ENCODE assay signal across 26 cellular contexts in genomic region chr10:119520283-119520682, GRCh38. TPM values are rescaled to one million over a fixed set of nuclear protein-coding genes. Genes with fewer than 3 reads are reported as not detected.
A peak's percentile ranks its signal among the peaks of the same experiment; 100 is the strongest.
DNase-seq lines count a peak whose midpoint lies in the region; ATAC-seq, FAIRE-seq and TF ChIP-seq lines count a peak whose summit lies in the region.
"Had no signal": no experiment of that assay in that cellular context is flagged by ENCODE, and none has a peak within 500 bp of the region (broad histone marks: within the 10 kb centered on the region; RNA-seq: fewer than 3 reads in every experiment).

No MANE protein-coding gene starts in this region.

- DNase-seq in CD8-positive, alpha-beta memory T cell: no peak
- DNase-seq in activated CD8-positive, alpha-beta T cell treated with anti-CD3 and anti-CD28 coated beads, Interleukin-2, amount 10 ng/mL, durations not matched to agents 7 days and 5 days: no peak
- DNase-seq in mesenchymal stem cell: no peak
- no peak for DNase-seq in activated T-helper 2 cell treated with anti-CD3 and anti-CD28 coated beads, Interferon-gamma antibody, Interleukin-2, Interleukin-4, amounts not matched to agents 10 μg/mL and 5 μg/mL and 100 μg/mL, durations not matched to agents 14 hours and 24 hours and 36 hours (ENCODE audit: low spot score)
- DNase-seq in H54 (ENCODE audit: insufficient read length, low spot score): no peak
- DNase-seq: activated CD4-positive, alpha-beta T cell treated with anti-CD3 and anti-CD28 coated beads for 4 hours; amygdala; left lung; MG63; NCI-H1417; NCI-H2081; NCI-H345; NCI-H774; ovary; SK-N-SH; stimulated activated CD4-positive, alpha-beta T cell treated with anti-CD3 and anti-CD28 coated beads, Interleukin-2, amount 100 ng/mL, for 48 hours; stimulated activated naive CD4-positive, alpha-beta T cell; tibial artery had no signal

- H2BK5ac ChIP-seq in mesenchymal stem cell (ENCODE audit: low read depth, low read length, poor library complexity, severe bottlenecking): no peak overlapping the region

- peaks cover 39 to 55% (median 55%) of the 10 kb centered on the region in 3 donors for H3K4me1 Mint-ChIP-seq in CD8-positive, alpha-beta memory T cell
- H3K4me1 Mint-ChIP-seq in activated CD8-positive, alpha-beta T cell treated with anti-CD3 and anti-CD28 coated beads, Interleukin-2, amount 10 ng/mL, durations not matched to agents 7 days and 5 days (ENCODE audit: low read depth): peaks cover 77% of the 10 kb centered on the region
- peaks cover 38% of the 10 kb centered on the region for H3K4me1 Mint-ChIP-seq in activated T-helper 2 cell treated with anti-CD3 and anti-CD28 coated beads, Interferon-gamma antibody, Interleukin-2, Interleukin-4, amounts not matched to agents 10 μg/mL and 5 μg/mL and 100 μg/mL, durations not matched to agents 14 hours and 24 hours and 36 hours (ENCODE audit: low read depth)

- H2BK120ac ChIP-seq in mesenchymal stem cell (ENCODE audit: low read depth, low read length): no peak overlapping the region

- CTCF ChIA-PET in CD8-positive, alpha-beta memory T cell (lab: Charles Lee): interaction anchor here (4.7 kb wide), 1 partner anchor 22 kb away, joined by 42 read pairs; the partner anchor contains the start of gene RGS10
- CTCF ChIA-PET in activated CD8-positive, alpha-beta T cell treated with anti-CD3 and anti-CD28 coated beads, Interleukin-2, amount 10 ng/mL, durations not matched to agents 7 days and 5 days (lab: Charles Lee): no interaction called here

- H3K79me1 ChIP-seq in mesenchymal stem cell (replicated peaks; ENCODE audit: low read length, poor library complexity, severe bottlenecking): peaks cover 5% of the 10 kb centered on the region

- H3K27me3 ChIP-seq in BLaER1: no peaks in the 10 kb centered on the region
- no peaks in the 10 kb centered on the region for H3K27me3 ChIP-seq in CD8-positive, alpha-beta memory T cell (ENCODE audit: insufficient read depth, low read length, poor library complexity, severe bottlenecking)
- no peaks in the 10 kb centered on the region for H3K27me3 ChIP-seq in mesenchymal stem cell (ENCODE audit: control insufficient read depth in 1 of 2, insufficient read depth in 1 of 2, low read length in 2 of 2)
- H3K27me3 ChIP-seq: BLaER1 treated with 17β-estradiol and CSF1 and Interleukin-3, amounts not matched to agents 10 nM and 100 nM; left lung; MG63; ovary; tibial artery had no signal

- H3K4ac ChIP-seq in mesenchymal stem cell (ENCODE audit: low read depth in 1 of 2, low read length in 2 of 2): no peak overlapping the region

- no peak overlapping the region for H3K9ac ChIP-seq in BLaER1
- H3K9ac ChIP-seq in mesenchymal stem cell (ENCODE audit: low read length): no peak overlapping the region
- H3K9ac ChIP-seq: SK-N-SH had no signal

- H3K27me3 Mint-ChIP-seq in CD8-positive, alpha-beta memory T cell: no peaks in the 10 kb centered on the region
- H3K27me3 Mint-ChIP-seq in activated CD8-positive, alpha-beta T cell treated with anti-CD3 and anti-CD28 coated beads, Interleukin-2, amount 10 ng/mL, durations not matched to agents 7 days and 5 days (ENCODE audit: low read depth): no peaks in the 10 kb centered on the region
- H3K27me3 Mint-ChIP-seq in activated T-helper 2 cell treated with anti-CD3 and anti-CD28 coated beads, Interferon-gamma antibody, Interleukin-2, Interleukin-4, amounts not matched to agents 10 μg/mL and 5 μg/mL and 100 μg/mL, durations not matched to agents 14 hours and 24 hours and 36 hours (ENCODE audit: low read depth): no peaks in the 10 kb centered on the region
- H3K27me3 Mint-ChIP-seq: natural killer cell treated with Interleukin-12 subunit alpha and Interleukin-12 subunit beta and Interleukin-15 and Interleukin-18, amount 100 ng/mL, for 72 hours had no signal

- no peak for ATAC-seq in activated CD8-positive, alpha-beta T cell treated with anti-CD3 and anti-CD28 coated beads, Interleukin-2, amount 10 ng/mL, durations not matched to agents 7 days and 5 days
- ATAC-seq in HG02885 (IDR thresholded peaks at IDR 0.05; ENCODE audit: poor library complexity, unreplicated experiment): no peak
- no peak for ATAC-seq in HG03159 (IDR thresholded peaks at IDR 0.05; ENCODE audit: unreplicated experiment)
- ATAC-seq: left lung; natural killer cell treated with Interleukin-12 subunit alpha and Interleukin-12 subunit beta and Interleukin-15 and Interleukin-18, amount 100 ng/mL, for 72 hours had no signal

- H3K4me1 ChIP-seq in BLaER1 (peaks cover 50% of the 10 kb centered on the region), mesenchymal stem cell (ENCODE audit: control insufficient read depth, insufficient read depth, low read depth, low read length) (peaks cover 31% of the 10 kb centered on the region)
- peaks cover 53% of the 10 kb centered on the region for H3K4me1 ChIP-seq in CD8-positive, alpha-beta memory T cell (ENCODE audit: insufficient read depth, low read length)
- H3K4me1 ChIP-seq: tibial artery had no signal

- H3K9me3 ChIP-seq in BLaER1 (no peaks in the 10 kb centered on the region), mesenchymal stem cell (ENCODE audit: control insufficient read depth, low read length) (no peaks in the 10 kb centered on the region)
- no peaks in the 10 kb centered on the region for H3K9me3 ChIP-seq in CD8-positive, alpha-beta memory T cell (ENCODE audit: low read length)
- H3K9me3 ChIP-seq: BLaER1 treated with 17β-estradiol and CSF1 and Interleukin-3, amounts not matched to agents 10 nM and 100 nM; left lung; MG63; ovary; SK-N-SH; tibial artery had no signal

- H3K4me2 ChIP-seq in BLaER1: no peak overlapping the region
- H3K4me2 ChIP-seq in mesenchymal stem cell (ENCODE audit: low read length, poor library complexity, severe bottlenecking): no peak overlapping the region
- H3K4me2 ChIP-seq: SK-N-SH had no signal

- no peak for FAIRE-seq in H54 (lab: Jason Lieb, UNC)
- FAIRE-seq: bronchial epithelial cell, endometrium had no signal

- no peak overlapping the region for H3K14ac ChIP-seq in mesenchymal stem cell (ENCODE audit: low read length in 2 of 2)

- POLR2A ChIA-PET in CD8-positive, alpha-beta memory T cell (lab: Charles Lee): no interaction called here
- POLR2A ChIA-PET in activated CD8-positive, alpha-beta T cell treated with anti-CD3 and anti-CD28 coated beads, Interleukin-2, amount 10 ng/mL, durations not matched to agents 7 days and 5 days (lab: Charles Lee): no interaction called here

- no peak overlapping the region for H3K18ac ChIP-seq in mesenchymal stem cell (ENCODE audit: low read depth in 1 of 2, low read length in 2 of 2)

- H3K9me3 Mint-ChIP-seq in CD8-positive, alpha-beta memory T cell: no peaks in the 10 kb centered on the region
- no peaks in the 10 kb centered on the region for H3K9me3 Mint-ChIP-seq in activated CD8-positive, alpha-beta T cell treated with anti-CD3 and anti-CD28 coated beads, Interleukin-2, amount 10 ng/mL, durations not matched to agents 7 days and 5 days (ENCODE audit: insufficient read depth)
- H3K9me3 Mint-ChIP-seq in activated T-helper 2 cell treated with anti-CD3 and anti-CD28 coated beads, Interferon-gamma antibody, Interleukin-2, Interleukin-4, amounts not matched to agents 10 μg/mL and 5 μg/mL and 100 μg/mL, durations not matched to agents 14 hours and 24 hours and 36 hours: no peaks in the 10 kb centered on the region
- H3K9me3 Mint-ChIP-seq: natural killer cell treated with Interleukin-12 subunit alpha and Interleukin-12 subunit beta and Interleukin-15 and Interleukin-18, amount 100 ng/mL, for 72 hours had no signal

- whole genome bisulfite sequencing in mesenchymal stem cell: 99% methylated on average over 11 of the region's 16 CpGs

- intact Hi-C loops in activated T-helper 2 cell treated with anti-CD3 and anti-CD28 coated beads, Interferon-gamma antibody, Interleukin-2, Interleukin-4, amounts not matched to agents 10 μg/mL and 5 μg/mL and 100 μg/mL, durations not matched to agents 14 hours and 24 hours and 36 hours (cut with micrococcal nuclease): no loop called here

- no peak for TF ChIP-seq POLR2A in H54 (IDR thresholded peaks at IDR 0.05; ENCODE audit: low read depth, low read length)

- peak overlapping the region; percentile 53 for H2AK5ac ChIP-seq in mesenchymal stem cell (ENCODE audit: low read length, severe bottlenecking)

- no peak overlapping the region for H4K91ac ChIP-seq in mesenchymal stem cell (ENCODE audit: low read length)

- H2BK12ac ChIP-seq in mesenchymal stem cell (ENCODE audit: low read length in 2 of 2): no peak overlapping the region

- no peak overlapping the region for H2AFZ ChIP-seq in mesenchymal stem cell (ENCODE audit: low read depth, low read length)

- peak overlapping the region; percentile 12 for H2BK15ac ChIP-seq in mesenchymal stem cell (ENCODE audit: low read depth, poor library complexity, severe bottlenecking)

- no peak overlapping the region for H3K4me3 Mint-ChIP-seq in CD8-positive, alpha-beta memory T cell
- no peak overlapping the region for H3K4me3 Mint-ChIP-seq in activated CD8-positive, alpha-beta T cell treated with anti-CD3 and anti-CD28 coated beads, Interleukin-2, amount 10 ng/mL, durations not matched to agents 7 days and 5 days
- H3K4me3 Mint-ChIP-seq in activated T-helper 2 cell treated with anti-CD3 and anti-CD28 coated beads, Interferon-gamma antibody, Interleukin-2, Interleukin-4, amounts not matched to agents 10 μg/mL and 5 μg/mL and 100 μg/mL, durations not matched to agents 14 hours and 24 hours and 36 hours (ENCODE audit: low read depth): no peak overlapping the region
- H3K4me3 Mint-ChIP-seq: natural killer cell treated with Interleukin-12 subunit alpha and Interleukin-12 subunit beta and Interleukin-15 and Interleukin-18, amount 100 ng/mL, for 72 hours had no signal

- no peak overlapping the region for H3K23ac ChIP-seq in mesenchymal stem cell (ENCODE audit: low read length in 2 of 2)

- H4K20me1 ChIP-seq in BLaER1: no peaks in the 10 kb centered on the region

- peak overlapping the region in 7 of 8 donors; percentile 54 to 93 (median 86) for H3K27ac Mint-ChIP-seq in CD8-positive, alpha-beta memory T cell
- peak overlapping the region; percentile 92 for H3K27ac Mint-ChIP-seq in activated CD8-positive, alpha-beta T cell treated with anti-CD3 and anti-CD28 coated beads, Interleukin-2, amount 10 ng/mL, durations not matched to agents 7 days and 5 days
- no peak overlapping the region for H3K27ac Mint-ChIP-seq in activated T-helper 2 cell treated with anti-CD3 and anti-CD28 coated beads, Interferon-gamma antibody, Interleukin-2, Interleukin-4, amounts not matched to agents 10 μg/mL and 5 μg/mL and 100 μg/mL, durations not matched to agents 14 hours and 24 hours and 36 hours

- peaks cover 36% of the 10 kb centered on the region for H3K36me3 ChIP-seq in BLaER1
- peaks cover 18% of the 10 kb centered on the region for H3K36me3 ChIP-seq in CD8-positive, alpha-beta memory T cell (ENCODE audit: insufficient read depth, low read length)
- peaks cover 11 to 38% of the 10 kb centered on the region in 2 experiments for H3K36me3 ChIP-seq in mesenchymal stem cell (ENCODE audit: control insufficient read depth in 1 of 2, insufficient read depth in 2 of 2, low read depth in 1 of 2, low read length in 2 of 2)
- H3K36me3 ChIP-seq: MG63, ovary, tibial artery had no signal

- H3K4me3 ChIP-seq in BLaER1: no peak overlapping the region
- H3K4me3 ChIP-seq in CD8-positive, alpha-beta memory T cell (ENCODE audit: low read length): no peak overlapping the region
- no peak overlapping the region for H3K4me3 ChIP-seq in mesenchymal stem cell (ENCODE audit: insufficient read depth in 1 of 2, low read depth in 1 of 2, low read length in 2 of 2)
- H3K4me3 ChIP-seq: BLaER1 treated with 17β-estradiol and CSF1 and Interleukin-3, amounts not matched to agents 10 nM and 100 nM; coronary artery; left lung; MG63; ovary; tibial artery had no signal

- H4K8ac ChIP-seq in mesenchymal stem cell (ENCODE audit: low read length): no peak overlapping the region

- peaks cover 0 to 51% (median 0%) of the 10 kb centered on the region in 3 donors for H3K36me3 Mint-ChIP-seq in CD8-positive, alpha-beta memory T cell
- H3K36me3 Mint-ChIP-seq in activated CD8-positive, alpha-beta T cell treated with anti-CD3 and anti-CD28 coated beads, Interleukin-2, amount 10 ng/mL, durations not matched to agents 7 days and 5 days (ENCODE audit: low read depth): peaks cover 79% of the 10 kb centered on the region
- peaks cover 87% of the 10 kb centered on the region for H3K36me3 Mint-ChIP-seq in activated T-helper 2 cell treated with anti-CD3 and anti-CD28 coated beads, Interferon-gamma antibody, Interleukin-2, Interleukin-4, amounts not matched to agents 10 μg/mL and 5 μg/mL and 100 μg/mL, durations not matched to agents 14 hours and 24 hours and 36 hours (ENCODE audit: low read depth)
- H3K36me3 Mint-ChIP-seq: natural killer cell treated with Interleukin-12 subunit alpha and Interleukin-12 subunit beta and Interleukin-15 and Interleukin-18, amount 100 ng/mL, for 72 hours had no signal

- H3K27ac ChIP-seq in BLaER1: 0 out of 2 replicates have a peak overlapping the region, but pooled peaks have one; percentile 6
- H3K27ac ChIP-seq in CD8-positive, alpha-beta memory T cell (ENCODE audit: low read depth, low read length): peak overlapping the region; percentile 38
- H3K27ac ChIP-seq in mesenchymal stem cell (ENCODE audit: low read length, poor library complexity, severe bottlenecking): no peak overlapping the region
- H3K27ac ChIP-seq: coronary artery, left lung, ovary, tibial artery had no signal

RNA-seq across cellular contexts. Expression of gene RGS10, which starts 22.2 kb away (rescaled TPM):
- total RNA-seq in CD8-positive, alpha-beta memory T cell: 100 to 1,000 TPM; 127 to 130 TPM
- polyA plus RNA-seq in CD8-positive, alpha-beta memory T cell: 182 TPM
- 100 to 1,000 TPM; 166 TPM for total RNA-seq in activated CD8-positive, alpha-beta T cell treated with anti-CD3 and anti-CD28 coated beads, Interleukin-2, amount 10 ng/mL, durations not matched to agents 7 days and 5 days
- 310 TPM for polyA plus RNA-seq in mesenchymal stem cell (2013, experiment 1 of 2)
- polyA plus RNA-seq in mesenchymal stem cell (2013, experiment 2 of 2): 307 TPM
- total RNA-seq in activated T-helper 2 cell treated with anti-CD3 and anti-CD28 coated beads, Interferon-gamma antibody, Interleukin-2, Interleukin-4, amounts not matched to agents 10 μg/mL and 5 μg/mL and 100 μg/mL, durations not matched to agents 14 hours and 24 hours and 36 hours: 101 and 112 TPM in 2 replicates
